Comparison of ENCODE assay signal across 28 cellular contexts in the genomic region with DNA sequence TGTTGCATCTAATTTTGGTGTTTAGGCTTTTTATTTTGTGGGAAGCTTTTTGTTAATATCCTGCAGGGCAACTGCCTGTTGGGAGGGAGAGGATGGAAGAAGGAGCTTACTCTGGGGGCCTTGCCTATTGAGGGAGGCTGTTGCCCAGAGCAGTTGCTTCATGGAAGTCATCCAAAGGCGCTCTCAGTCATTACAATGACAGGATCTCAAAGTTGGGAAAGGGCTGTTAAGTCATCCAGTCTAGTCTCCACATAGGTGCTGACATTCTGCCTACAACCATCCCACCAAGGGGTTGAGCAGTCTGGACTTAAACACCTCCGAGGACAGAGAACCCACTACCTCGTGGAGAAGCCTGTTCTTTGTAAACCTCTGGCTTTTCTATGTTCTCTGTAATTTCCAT. TPM values are rescaled to one million over a fixed set of nuclear protein-coding genes. Genes with fewer than 3 reads are reported as not detected.
"Had no signal": no experiment of that assay in that cellular context is flagged by ENCODE, and none has a peak within 500 bp of the region (broad histone marks: within the 10 kb centered on the region; RNA-seq: fewer than 3 reads in every experiment).

No MANE protein-coding gene starts in this region.

- ATAC-seq: activated CD4-positive, alpha-beta T cell treated with anti-CD3 and anti-CD28 coated beads for 36 hours; activated naive CD4-positive, alpha-beta T cell treated with anti-CD3 and anti-CD28 coated beads, Interleukin-2, amount 50 U/mL, for 72 hours; activated T-cell treated with anti-CD3 and anti-CD28 coated beads, Interleukin-2, amount 50 U/mL, for 72 hours; esophagus mucosa; foreskin keratinocyte; gastrocnemius medialis had no signal

- H3K4me3 ChIP-seq: ascending aorta, breast epithelium, cardiac muscle cell, coronary artery, dorsolateral prefrontal cortex, gastrocnemius medialis had no signal

- H3K9me3 ChIP-seq: ascending aorta, breast epithelium, gastrocnemius medialis had no signal

- DNase-seq: activated CD4-positive, alpha-beta memory T cell treated with anti-CD3 and anti-CD28 coated beads, Interleukin-2, amount 10 ng/mL, durations not matched to agents 7 days and 5 days; activated CD4-positive, alpha-beta T cell treated with anti-CD3 and anti-CD28 coated beads for 36 hours; activated CD4-positive, alpha-beta T cell treated with anti-CD3 and anti-CD28 coated beads, Interleukin-2, amount 10 ng/mL, durations not matched to agents 24 days and 14 days; activated CD4-positive, CD25-positive, alpha-beta regulatory T cell; activated CD4-positive, CD25-positive, alpha-beta regulatory T cell treated with anti-CD3 and anti-CD28 coated beads, Interleukin-2, amount 50 U/mL, for 72 hours; activated CD8-positive, alpha-beta memory T cell treated with anti-CD3 and anti-CD28 coated beads, Interleukin-2, amount 50 U/mL, for 48 hours; activated gamma-delta T cell; activated naive CD4-positive, alpha-beta T cell; activated naive CD4-positive, alpha-beta T cell treated with anti-CD3 and anti-CD28 coated beads, Interleukin-2, amount 10 ng/mL, durations not matched to agents 7 days and 5 days; activated naive CD8-positive, alpha-beta T cell treated with anti-CD3 and anti-CD28 coated beads, Interleukin-2, amount 10 ng/mL, durations not matched to agents 7 days and 5 days; activated T-cell treated with anti-CD3 and anti-CD28 coated beads for 4 hours; activated T-cell treated with anti-CD3 and anti-CD28 coated beads, Interleukin-2, amount 50 U/mL, for 24 hours; activated T-cell treated with anti-CD3 and anti-CD28 coated beads, Interleukin-2, amount 50 U/mL, for 72 hours; dorsolateral prefrontal cortex; effector memory CD4-positive, alpha-beta T cell; endodermal cell; foreskin keratinocyte; gastrocnemius medialis; T-helper 1 cell; T-helper 2 cell had no signal

- H3K4me1 ChIP-seq: ascending aorta, breast epithelium, foreskin keratinocyte, gastrocnemius medialis had no signal

- H3K27ac ChIP-seq: ascending aorta, breast epithelium, cardiac muscle cell, coronary artery, foreskin keratinocyte, gastrocnemius medialis had no signal

- H3K27me3 ChIP-seq: ascending aorta, breast epithelium, cardiac muscle cell, dorsolateral prefrontal cortex, foreskin keratinocyte, gastrocnemius medialis had no signal

RNA-seq across cellular contexts. Expression of a gene that starts 19.0 kb away (rescaled TPM):
- total RNA-seq: activated CD4-positive, alpha-beta memory T cell treated with anti-CD3 and anti-CD28 coated beads, Interleukin-2, amount 10 ng/mL, durations not matched to agents 7 days and 5 days; activated CD4-positive, alpha-beta T cell treated with anti-CD3 and anti-CD28 coated beads for 36 hours; activated CD4-positive, alpha-beta T cell treated with anti-CD3 and anti-CD28 coated beads, Interleukin-2, amount 10 ng/mL, durations not matched to agents 24 days and 14 days; activated naive CD4-positive, alpha-beta T cell treated with anti-CD3 and anti-CD28 coated beads, Interleukin-2, amount 50 U/mL, for 72 hours; activated naive CD8-positive, alpha-beta T cell treated with anti-CD3 and anti-CD28 coated beads, Interleukin-2, amount 10 ng/mL, durations not matched to agents 7 days and 5 days; activated T-cell treated with anti-CD3 and anti-CD28 coated beads, Interleukin-2, amount 50 U/mL, for 72 hours; ascending aorta; cerebellum; endodermal cell; epithelial cell of proximal tubule; esophagus mucosa; foreskin keratinocyte; gastrocnemius medialis had no signal
